In the genomic region with DNA sequence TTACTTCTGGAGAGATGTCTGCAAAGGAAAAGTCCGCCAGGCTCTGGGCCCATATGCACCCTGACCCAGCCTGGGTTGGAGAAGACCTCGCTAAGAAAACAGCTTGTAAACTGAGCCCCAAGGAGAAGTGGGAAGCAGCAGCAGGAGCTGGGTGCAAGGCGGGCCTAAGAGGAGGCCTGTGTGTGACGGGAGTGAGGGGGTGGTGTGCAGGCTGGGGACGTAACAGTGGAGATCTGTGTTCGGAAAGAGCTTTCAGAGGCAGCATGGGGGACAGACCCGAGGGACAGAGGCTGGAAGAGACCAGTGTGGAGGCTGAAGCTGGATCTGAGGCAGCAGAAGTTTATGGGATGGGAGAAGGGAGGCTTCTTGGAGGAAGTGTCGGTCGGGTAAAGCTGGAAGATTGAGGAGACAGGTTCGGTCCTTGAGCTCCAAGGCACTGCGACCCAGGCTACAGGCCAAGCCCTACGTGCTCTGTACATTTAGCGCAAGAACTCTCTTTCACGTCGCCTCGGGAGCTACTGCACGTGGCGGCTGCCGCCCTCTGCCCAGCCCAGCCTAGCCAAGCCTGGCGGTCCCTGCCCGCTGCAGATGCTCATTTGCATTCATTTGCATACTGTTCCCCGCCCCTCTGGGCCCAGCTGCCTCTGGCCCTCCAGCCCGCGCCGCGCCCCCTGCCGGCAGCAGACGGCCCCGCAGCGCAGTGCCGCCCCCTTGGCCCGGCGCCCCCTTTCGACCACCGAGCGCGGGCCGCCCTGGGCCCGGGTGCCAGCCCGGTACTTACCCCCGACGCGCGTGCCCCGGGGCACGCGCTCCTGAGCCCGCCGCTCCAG, we compare ENCODE assay signal across 8 cellular contexts. TPM values are rescaled to one million over a fixed set of nuclear protein-coding genes. Genes with fewer than 3 reads are reported as not detected.
A peak's percentile ranks its signal among the peaks of the same experiment; 100 is the strongest.
DNase-seq lines count a peak whose midpoint lies in the region; ATAC-seq and TF ChIP-seq lines count a peak whose summit lies in the region.

No MANE protein-coding gene starts in this region.

- TF ChIP-seq CTCF in astrocyte of the cerebellum (IDR thresholded peaks at IDR 0.05; ENCODE audit: low read depth, low read length, missing control alignments), result peak; percentile 21
- TF ChIP-seq CTCF in gastrocnemius medialis (IDR thresholded peaks at IDR 0.05 in 4 of 5, conservative IDR thresholded peaks at IDR 0.05 in 1 of 5), result peak in 4 of 5 experiments; percentile 7 to 55 (median 24)

- intact Hi-C loops in gastrocnemius medialis (cut with DNase I; ENCODE audit: low total_unique reads), result no loop called here

- peaks cover 6 to 9% of the 10 kb centered on the region in 2 donors for H3K4me1 ChIP-seq in gastrocnemius medialis

- peaks cover 29 to 36% (median 32%) of the 10 kb centered on the region in 3 donors for H3K27me3 ChIP-seq in gastrocnemius medialis

- ATAC-seq in gastrocnemius medialis (no peak), GM18511 (IDR thresholded peaks at IDR 0.05; ENCODE audit: unreplicated experiment) (no peak)

- in situ Hi-C loops in astrocyte of the cerebellum (cut with HindIII; ENCODE audit: low sequenced_read_pairs) (no loop called here), gastrocnemius medialis (cut with MboI; ENCODE audit: low sequenced_read_pairs in 4 of 4) (no loop called here)

- no peak for TF ChIP-seq POLR2A in gastrocnemius medialis (IDR thresholded peaks at IDR 0.05)

- peak; percentile 84 for DNase-seq in NCI-H1436 (lab: John Stamatoyannopoulos, UW)
- no peak for DNase-seq in NCI-H1436 treated with DMSO at 0.1 percent for 48 hours (lab: John Stamatoyannopoulos, UW)
- peak; percentile 85 for DNase-seq in NCI-H526 treated with DMSO at 0.1 percent for 48 hours (lab: John Stamatoyannopoulos, UW)
- DNase-seq in astrocyte of the cerebellum (ENCODE audit: low read depth), result no peak
- DNase-seq in iPS DF 19.7 (ENCODE audit: low read depth, low spot score), result peak; percentile 67
- DNase-seq in gastrocnemius medialis, result no peak
- DNase-seq in dedifferentiated amniotic fluid mesenchymal stem cell (ENCODE audit: extremely low spot score), result no peak

- no peaks in the 10 kb centered on the region for H3K9me3 ChIP-seq in gastrocnemius medialis

- H3K4me3 ChIP-seq in astrocyte of the cerebellum (ENCODE audit: low read depth, low read length), result peak overlapping the region; percentile 44
- H3K4me3 ChIP-seq in gastrocnemius medialis, result peak overlapping the region; percentile 34 to 53 (median 45)

- no peak overlapping the region for H3K27ac ChIP-seq in gastrocnemius medialis

- H3K36me3 ChIP-seq in gastrocnemius medialis, result no peaks in the 10 kb centered on the region

RNA-seq across cellular contexts. Expression of a gene that starts 6.3 kb away (rescaled TPM):
- total RNA-seq in gastrocnemius medialis, result not detected

RNA-seq across cellular contexts. Expression of a gene that starts 8.6 kb away (rescaled TPM):
- 1 to 10 TPM; 4.0 to 7.0 (median 4.8) TPM for total RNA-seq in gastrocnemius medialis

RNA-seq across cellular contexts. Expression of a gene that starts 21.9 kb away (rescaled TPM):
- 100 to 1,000 TPM in 3 of 4 donors, 10 to 100 TPM in 1; 39.6 to 274 (median 114) TPM for total RNA-seq in gastrocnemius medialis

Comparison
In these comparisons a context has a peak if more than half of its experiments do, and no peak if none do; other contexts are left out.
1. DNase-seq: peak in NCI-H1436 (single experiment), NCI-H526 treated with DMSO at 0.1 percent for 48 hours (single experiment) and iPS DF 19.7 (single experiment); none in NCI-H1436 treated with DMSO at 0.1 percent for 48 hours (single experiment), astrocyte of the cerebellum (single experiment), gastrocnemius medialis (0 of 2) and dedifferentiated amniotic fluid mesenchymal stem cell (single experiment).